20 cellular contexts compared by ENCODE assay signal in the genomic region with DNA sequence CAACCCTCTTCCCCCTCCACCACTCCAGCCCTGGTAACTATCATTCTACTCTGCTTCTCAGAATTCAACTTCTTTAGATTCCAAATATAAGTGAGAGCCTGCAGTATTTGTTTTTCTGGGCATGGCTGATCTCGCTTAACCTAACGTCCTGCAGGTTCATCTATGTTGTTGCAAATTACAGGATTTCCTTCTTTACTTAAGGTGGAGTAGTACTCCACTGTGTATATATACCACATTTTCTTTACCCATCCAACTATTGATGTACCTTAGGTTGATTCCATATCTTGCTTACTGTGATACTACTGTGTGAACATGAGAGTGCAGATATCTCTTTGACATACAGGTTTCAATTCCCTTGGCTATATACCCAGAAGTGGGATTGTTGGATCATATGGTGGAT.
"Had no signal": no experiment of that assay in that cellular context is flagged by ENCODE, and none has a peak within 500 bp of the region (broad histone marks: within the 10 kb centered on the region; RNA-seq: fewer than 3 reads in every experiment).

No MANE protein-coding gene starts in this region.

- H3K27ac ChIP-seq: esophagus muscularis mucosa, gastrocnemius medialis, parathyroid adenoma, psoas muscle, right lobe of liver, thoracic aorta had no signal

- DNase-seq: effector memory CD4-positive, alpha-beta T cell; gastrocnemius medialis; left ventricle myocardium superior; mesenchymal stem cell; midbrain; naive B cell; occipital lobe; psoas muscle; retina; right lobe of liver; stimulated activated CD4-positive, alpha-beta T cell treated with anti-CD3 and anti-CD28 coated beads, Interleukin-2, amount 100 ng/mL, for 24 hours; stimulated activated CD4-positive, alpha-beta T cell treated with anti-CD3 and anti-CD28 coated beads, Interleukin-4, amount 100 ng/mL, for 4 hours; stimulated activated naive CD4-positive, alpha-beta T cell; stomach; substantia nigra; trophoblast cell had no signal

- H3K9me3 ChIP-seq: esophagus muscularis mucosa, gastrocnemius medialis, psoas muscle, right lobe of liver, stomach, thoracic aorta had no signal

- H3K4me1 ChIP-seq: right lobe of liver had no signal

- H3K27me3 ChIP-seq: esophagus muscularis mucosa, gastrocnemius medialis, right lobe of liver, stomach had no signal

- H3K9ac ChIP-seq: parathyroid adenoma had no signal

- H3K36me3 ChIP-seq: esophagus muscularis mucosa, gastrocnemius medialis, right lobe of liver, stomach, thoracic aorta had no signal

- H3K4me3 ChIP-seq: esophagus muscularis mucosa, gastrocnemius medialis, lung, psoas muscle, right lobe of liver, stomach, thoracic aorta had no signal
